Comparison of ENCODE assay signal across 9 cellular contexts in genomic region chr21:29656504-29657227, GRCh38.
A peak's percentile ranks its signal among the peaks of the same experiment; 100 is the strongest.
DNase-seq lines count a peak whose midpoint lies in the region; ATAC-seq, FAIRE-seq and TF ChIP-seq lines count a peak whose summit lies in the region.
"Had no signal": no experiment of that assay in that cellular context is flagged by ENCODE, and none has a peak within 500 bp of the region (broad histone marks: within the 10 kb centered on the region; RNA-seq: fewer than 3 reads in every experiment).

No MANE protein-coding gene starts in this region.

- H3K4me3 Mint-ChIP-seq in astrocyte (ENCODE audit: unreplicated experiment) = no peak overlapping the region
- no peak overlapping the region for H3K4me3 Mint-ChIP-seq in nephron progenitor cell

- peaks cover 2% of the 10 kb centered on the region for H3K9me3 Mint-ChIP-seq in astrocyte (ENCODE audit: unreplicated experiment)
- peaks cover 34% of the 10 kb centered on the region for H3K9me3 Mint-ChIP-seq in nephron progenitor cell

- peak overlapping the region; percentile 4 for H3K9ac ChIP-seq in astrocyte (ENCODE audit: low read length)

- no peaks in the 10 kb centered on the region for H4K20me1 ChIP-seq in astrocyte (ENCODE audit: insufficient read depth, low read length)

- H3K4me3 ChIP-seq in astrocyte (ENCODE audit: insufficient read depth, low read depth, low read length) = no peak overlapping the region
- H3K4me3 ChIP-seq in uterus = no peak overlapping the region
- no peak overlapping the region for H3K4me3 ChIP-seq in body of pancreas

- no peaks in the 10 kb centered on the region for H3K27me3 Mint-ChIP-seq in astrocyte (ENCODE audit: low read depth, unreplicated experiment)
- H3K27me3 Mint-ChIP-seq in nephron progenitor cell (ENCODE audit: low read depth, poor library complexity) = no peaks in the 10 kb centered on the region

- H3K9me3 ChIP-seq in astrocyte (ENCODE audit: insufficient read depth, low read depth, low read length) = no peaks in the 10 kb centered on the region
- no peaks in the 10 kb centered on the region for H3K9me3 ChIP-seq in uterus
- H3K9me3 ChIP-seq in body of pancreas = no peaks in the 10 kb centered on the region

- peak; percentile 69 for FAIRE-seq in astrocyte (lab: Jason Lieb, UNC)

- TF ChIP-seq POLR2A in uterus (IDR thresholded peaks at IDR 0.05) (no peak), body of pancreas (IDR thresholded peaks at IDR 0.05) (no peak)

- H3K27ac ChIP-seq in astrocyte (ENCODE audit: low read depth, low read length) (peak overlapping the region; percentile 15), uterus (no peak overlapping the region), body of pancreas (peak overlapping the region in 1 of 4 donors; percentile 38)

- H3K27me3 ChIP-seq in astrocyte (ENCODE audit: insufficient read depth, low read length) (no peaks in the 10 kb centered on the region), uterus (no peaks in the 10 kb centered on the region), body of pancreas (no peaks in the 10 kb centered on the region)

- peak overlapping the region; percentile 1 for H2AFZ ChIP-seq in astrocyte (ENCODE audit: low read depth, low read length)

- no peak for ATAC-seq in body of pancreas
- ATAC-seq: HCT116 had no signal

- H3K79me2 ChIP-seq in astrocyte (ENCODE audit: insufficient read depth, low read length) = no peaks in the 10 kb centered on the region

- H3K4me1 ChIP-seq in astrocyte (ENCODE audit: insufficient read depth, low read length) = peaks cover 14% of the 10 kb centered on the region
- no peaks in the 10 kb centered on the region for H3K4me1 ChIP-seq in uterus
- peaks cover 21% of the 10 kb centered on the region for H3K4me1 ChIP-seq in body of pancreas

- H3K36me3 Mint-ChIP-seq in astrocyte (ENCODE audit: low read depth, unreplicated experiment) (no peaks in the 10 kb centered on the region), nephron progenitor cell (ENCODE audit: low read depth) (peaks cover 22% of the 10 kb centered on the region)

- peak overlapping the region; percentile 29 for H3K27ac Mint-ChIP-seq in astrocyte (ENCODE audit: unreplicated experiment)
- H3K27ac Mint-ChIP-seq in nephron progenitor cell = peak overlapping the region; percentile 84

- TF ChIP-seq CTCF in astrocyte (IDR thresholded peaks at IDR 0.05; ENCODE audit: insufficient read depth, low read depth, low read length) (no peak), nephron progenitor cell (IDR thresholded peaks at IDR 0.05) (no peak), uterus (IDR thresholded peaks at IDR 0.05) (no peak), body of pancreas (IDR thresholded peaks at IDR 0.05) (no peak)

- 43 to 55% methylated on average over 6 of the region's 6 CpGs for WGBS in body of pancreas, 2 donors

- peak overlapping the region; percentile 54 for H3K4me2 ChIP-seq in astrocyte (ENCODE audit: low read length)

- no peaks in the 10 kb centered on the region for H3K36me3 ChIP-seq in astrocyte (ENCODE audit: insufficient read depth, low read length)
- H3K36me3 ChIP-seq in uterus = no peaks in the 10 kb centered on the region
- no peaks in the 10 kb centered on the region for H3K36me3 ChIP-seq in body of pancreas (replicated peaks in 1 of 2; ENCODE audit: insufficient read depth in 1 of 2, low read depth in 2 of 2)

- DNase-seq in GF-D8 (lab: John Stamatoyannopoulos, UW) = peak; percentile 58
- peak; percentile 69 for DNase-seq in NCI-H460 (ENCODE audit: extremely low read depth, low read depth)
- DNase-seq in astrocyte (ENCODE audit: low read depth) = peak; percentile 98
- DNase-seq in nephron progenitor cell = no peak
- DNase-seq in effector CD8-positive, alpha-beta T cell (lab: John Stamatoyannopoulos, UW) = no peak
- no peak for DNase-seq in uterus
- DNase-seq in NCI-H82 (lab: John Stamatoyannopoulos, UW) = no peak
- DNase-seq in body of pancreas = no peak

- H3K4me1 Mint-ChIP-seq in astrocyte (ENCODE audit: low read depth, unreplicated experiment) = peaks cover 19% of the 10 kb centered on the region
- peaks cover 39% of the 10 kb centered on the region for H3K4me1 Mint-ChIP-seq in nephron progenitor cell

- intact Hi-C loops in uterus (cut with DNase I; ENCODE audit: low total_unique reads) = no loop called here
- intact Hi-C loops in body of pancreas (cut with DNase I) = no loop called here

Comparison
In these comparisons a context has a peak if more than half of its experiments do, and no peak if none do; other contexts are left out.
1. DNase-seq: peak in GF-D8 (single experiment), NCI-H460 (single experiment) and astrocyte (single experiment); none in nephron progenitor cell (single experiment), effector CD8-positive, alpha-beta T cell (single experiment), uterus (0 of 2), NCI-H82 (single experiment) and body of pancreas (0 of 4).